Comparison of ENCODE assay signal across 8 cellular contexts in genomic region chr1:2392071-2392442, GRCh38. TPM values are rescaled to one million over a fixed set of nuclear protein-coding genes. Genes with fewer than 3 reads are reported as not detected.
DNase-seq lines count a peak whose midpoint lies in the region; ATAC-seq and TF ChIP-seq lines count a peak whose summit lies in the region.

No MANE protein-coding gene starts in this region.

- intact Hi-C loops in activated CD4-positive, alpha-beta memory T cell treated with anti-CD3 and anti-CD28 coated beads for 36 hours (cut with micrococcal nuclease): loop anchor here (5.0 kb wide), 3 partner anchors 75 to 155 kb away; no protein-coding TSS in a partner anchor
- intact Hi-C loops in stomach (cut with DNase I; ENCODE audit: low total_unique reads): no loop called here

- H3K27me3 ChIP-seq in iPS-18a (ENCODE audit: control insufficient read depth, insufficient read depth, low read length) (no peaks in the 10 kb centered on the region), stomach (no peaks in the 10 kb centered on the region)

- H3K4me3 Mint-ChIP-seq in activated CD8-positive, alpha-beta memory T cell treated with anti-CD3 and anti-CD28 coated beads, Interleukin-2, amount 10 ng/mL, durations not matched to agents 7 days and 5 days: peak overlapping the region; percentile 89
- peak overlapping the region; percentile 93 for H3K4me3 Mint-ChIP-seq in activated CD4-positive, alpha-beta memory T cell treated with anti-CD3 and anti-CD28 coated beads for 36 hours

- CTCF ChIA-PET in activated CD8-positive, alpha-beta memory T cell treated with anti-CD3 and anti-CD28 coated beads, Interleukin-2, amount 10 ng/mL, durations not matched to agents 7 days and 5 days (lab: Charles Lee): interaction anchor here (0.6 to 4.2 kb wide), 17 partner anchors 11 to 510 kb away, joined by 3 to 41 read pairs (median 4); partner anchors contain the start of genes FAAP20 and TNFRSF14
- CTCF ChIA-PET in activated CD4-positive, alpha-beta memory T cell treated with anti-CD3 and anti-CD28 coated beads for 36 hours (lab: Charles Lee): interaction anchor here (0.7 to 17.5 kb wide), 12 partner anchors 10 to 252 kb away, joined by 3 to 409 read pairs (median 7); partner anchors contain the start of genes FAAP20 and PEX10

- peaks cover 4% of the 10 kb centered on the region for H3K4me1 ChIP-seq in iPS-18a (ENCODE audit: control insufficient read depth, low read depth, low read length)
- H3K4me1 ChIP-seq in stomach: peaks cover 38 to 56% (median 49%) of the 10 kb centered on the region in 4 donors

- H3K27ac ChIP-seq in iPS-18a (ENCODE audit: low read length): no peak overlapping the region
- H3K27ac ChIP-seq in stomach: peak overlapping the region; percentile 88 to 99 (median 92)

- no peaks in the 10 kb centered on the region for H3K9me3 Mint-ChIP-seq in activated CD8-positive, alpha-beta memory T cell treated with anti-CD3 and anti-CD28 coated beads, Interleukin-2, amount 10 ng/mL, durations not matched to agents 7 days and 5 days (ENCODE audit: low read depth)
- H3K9me3 Mint-ChIP-seq in activated CD4-positive, alpha-beta memory T cell treated with anti-CD3 and anti-CD28 coated beads for 36 hours: no peaks in the 10 kb centered on the region

- ATAC-seq in activated CD8-positive, alpha-beta memory T cell treated with anti-CD3 and anti-CD28 coated beads, Interleukin-2, amount 10 ng/mL, durations not matched to agents 7 days and 5 days: no peak
- no peak for ATAC-seq in GM19351 (IDR thresholded peaks at IDR 0.05; ENCODE audit: unreplicated experiment)
- ATAC-seq in GM21528 (IDR thresholded peaks at IDR 0.05; ENCODE audit: low FRiP score, unreplicated experiment): no peak

- H3K4me3 ChIP-seq in iPS-18a (ENCODE audit: low read length) (peak overlapping the region; percentile 84), stomach (peak overlapping the region; percentile 82 to 100 (median 94))

- H3K36me3 Mint-ChIP-seq in activated CD8-positive, alpha-beta memory T cell treated with anti-CD3 and anti-CD28 coated beads, Interleukin-2, amount 10 ng/mL, durations not matched to agents 7 days and 5 days: peaks cover 20% of the 10 kb centered on the region
- H3K36me3 Mint-ChIP-seq in activated CD4-positive, alpha-beta memory T cell treated with anti-CD3 and anti-CD28 coated beads for 36 hours: peaks cover 26% of the 10 kb centered on the region

- WGBS in stomach, 5 donors: 0 to 1% (median 0%) methylated on average over 19 to 37 of the region's 37 CpGs

- H3K9ac ChIP-seq in iPS-18a (ENCODE audit: low read length): peak overlapping the region; percentile 49

- H3K9me3 ChIP-seq in iPS-18a (ENCODE audit: control insufficient read depth, low read depth, low read length) (no peaks in the 10 kb centered on the region), stomach (no peaks in the 10 kb centered on the region)

- H3K27ac Mint-ChIP-seq in activated CD8-positive, alpha-beta memory T cell treated with anti-CD3 and anti-CD28 coated beads, Interleukin-2, amount 10 ng/mL, durations not matched to agents 7 days and 5 days: peak overlapping the region; percentile 90
- H3K27ac Mint-ChIP-seq in activated CD4-positive, alpha-beta memory T cell treated with anti-CD3 and anti-CD28 coated beads for 36 hours: peak overlapping the region; percentile 84

- no peak for TF ChIP-seq POLR2A in stomach (IDR thresholded peaks at IDR 0.05)

- peaks cover 10% of the 10 kb centered on the region for H3K36me3 ChIP-seq in iPS-18a (ENCODE audit: control insufficient read depth, low read depth, low read length)
- peaks cover 12 to 52% (median 43%) of the 10 kb centered on the region in 4 donors for H3K36me3 ChIP-seq in stomach

- H3K4me1 Mint-ChIP-seq in activated CD8-positive, alpha-beta memory T cell treated with anti-CD3 and anti-CD28 coated beads, Interleukin-2, amount 10 ng/mL, durations not matched to agents 7 days and 5 days: peaks cover 47% of the 10 kb centered on the region
- H3K4me1 Mint-ChIP-seq in activated CD4-positive, alpha-beta memory T cell treated with anti-CD3 and anti-CD28 coated beads for 36 hours (ENCODE audit: low read depth): peaks cover 39% of the 10 kb centered on the region

- POLR2A ChIA-PET in activated CD4-positive, alpha-beta memory T cell treated with anti-CD3 and anti-CD28 coated beads for 36 hours (lab: Charles Lee): interaction anchor here (1.0 to 1.7 kb wide), 11 partner anchors 10 to 203 kb away, joined by 3 to 10 read pairs (median 5); partner anchors contain the start of genes FAAP20, PANK4, PEX10 and PRXL2B

- TF ChIP-seq CTCF in stomach (IDR thresholded peaks at IDR 0.05): no peak

- no peaks in the 10 kb centered on the region for H3K27me3 Mint-ChIP-seq in activated CD8-positive, alpha-beta memory T cell treated with anti-CD3 and anti-CD28 coated beads, Interleukin-2, amount 10 ng/mL, durations not matched to agents 7 days and 5 days
- no peaks in the 10 kb centered on the region for H3K27me3 Mint-ChIP-seq in activated CD4-positive, alpha-beta memory T cell treated with anti-CD3 and anti-CD28 coated beads for 36 hours

- DNase-seq in activated CD8-positive, alpha-beta memory T cell treated with anti-CD3 and anti-CD28 coated beads, Interleukin-2, amount 10 ng/mL, durations not matched to agents 7 days and 5 days: no peak
- DNase-seq in activated CD8-positive, alpha-beta memory T cell treated with anti-CD3 and anti-CD28 coated beads, Interleukin-2, amount 50 U/mL, for 4 hours: no peak
- no peak for DNase-seq in activated CD4-positive, alpha-beta memory T cell treated with anti-CD3 and anti-CD28 coated beads for 36 hours
- DNase-seq in stomach (no peak), NCI-H524 (lab: John Stamatoyannopoulos, UW) (no peak)

- TF ChIP-seq EP300 in stomach (IDR thresholded peaks at IDR 0.05): no peak

RNA-seq across cellular contexts. Expression of gene RER1, which starts 0.4 kb away (rescaled TPM):
- 100 to 1,000 TPM; 146 to 174 TPM for total RNA-seq in activated CD8-positive, alpha-beta memory T cell treated with anti-CD3 and anti-CD28 coated beads, Interleukin-2, amount 10 ng/mL, durations not matched to agents 7 days and 5 days
- total RNA-seq in activated CD4-positive, alpha-beta memory T cell treated with anti-CD3 and anti-CD28 coated beads for 36 hours: 100 to 1,000 TPM; 148 to 154 TPM
- total RNA-seq in stomach: 10 to 100 TPM; 58.2 to 73.6 (median 69.6) TPM
- polyA plus RNA-seq in stomach: 10 to 100 TPM; 38.2 to 63.8 (median 53.3) TPM

RNA-seq across cellular contexts. Expression of gene MORN1, which starts 0.7 kb away (rescaled TPM):
- total RNA-seq in activated CD8-positive, alpha-beta memory T cell treated with anti-CD3 and anti-CD28 coated beads, Interleukin-2, amount 10 ng/mL, durations not matched to agents 7 days and 5 days: 1 to 10 TPM; 8.0 to 8.5 TPM
- 1 to 10 TPM; 5.4 to 6.3 TPM for total RNA-seq in activated CD4-positive, alpha-beta memory T cell treated with anti-CD3 and anti-CD28 coated beads for 36 hours
- 10 to 100 TPM in 3 of 5 donors, 1 to 10 TPM in 2; 3.1 to 18.1 (median 15.8) TPM for total RNA-seq in stomach
- polyA plus RNA-seq in stomach: 1 to 10 TPM; 2.6 to 5.7 (median 3.7) TPM

RNA-seq across cellular contexts. Expression of gene PEX10, which starts 20.3 kb away (rescaled TPM):
- total RNA-seq in activated CD8-positive, alpha-beta memory T cell treated with anti-CD3 and anti-CD28 coated beads, Interleukin-2, amount 10 ng/mL, durations not matched to agents 7 days and 5 days: 10 to 100 TPM in 1 of 2 experiments, 1 to 10 TPM in 1; 8.7 to 12.3 TPM
- total RNA-seq in activated CD4-positive, alpha-beta memory T cell treated with anti-CD3 and anti-CD28 coated beads for 36 hours: 10 to 100 TPM; 14.8 to 15.4 TPM
- 10 to 100 TPM in 3 of 5 donors, 1 to 10 TPM in 1, under 1 TPM in 1; 0.87 to 27.2 (median 17.6) TPM for total RNA-seq in stomach
- polyA plus RNA-seq in stomach: 10 to 100 TPM; 14.8 to 16.5 (median 15.0) TPM
